32 cellular contexts compared by ENCODE assay signal in genomic region chr19:7976461-7976860, GRCh38. TPM values are rescaled to one million over a fixed set of nuclear protein-coding genes. Genes with fewer than 3 reads are reported as not detected.
"Had no signal": no experiment of that assay in that cellular context is flagged by ENCODE, and none has a peak within 500 bp of the region (broad histone marks: within the 10 kb centered on the region; RNA-seq: fewer than 3 reads in every experiment).

No MANE protein-coding gene starts in this region.

- H3K4me1 Mint-ChIP-seq: activated CD4-positive, alpha-beta T cell treated with anti-CD3 and anti-CD28 coated beads for 36 hours; activated CD4-positive, alpha-beta T cell treated with anti-CD3 and anti-CD28 coated beads, Interleukin-2, amount 10 ng/mL, durations not matched to agents 7 days and 5 days; brain; WTC11 had no signal

- H3K27ac ChIP-seq: adrenal gland, KMS-11, SJCRH30, SK-N-MC had no signal

- ATAC-seq: activated CD4-positive, alpha-beta T cell treated with anti-CD3 and anti-CD28 coated beads for 36 hours; activated CD4-positive, CD25-positive, alpha-beta regulatory T cell treated with anti-CD3 and anti-CD28 coated beads, Interleukin-2, amount 50 U/mL, for 24 hours; activated CD8-positive, alpha-beta T cell treated with anti-CD3 and anti-CD28 coated beads, Interleukin-2, amount 10 ng/mL, durations not matched to agents 7 days and 5 days; activated naive CD4-positive, alpha-beta T cell treated with anti-CD3 and anti-CD28 coated beads, Interleukin-2, amount 50 U/mL, for 72 hours; WTC11 had no signal

- H3K9me3 Mint-ChIP-seq: activated CD4-positive, alpha-beta T cell treated with anti-CD3 and anti-CD28 coated beads, Interleukin-2, amount 10 ng/mL, durations not matched to agents 7 days and 5 days; activated naive CD4-positive, alpha-beta T cell treated with anti-CD3 and anti-CD28 coated beads for 36 hours; activated naive CD4-positive, alpha-beta T cell treated with anti-CD3 and anti-CD28 coated beads, Interleukin-2, amount 50 U/mL, for 72 hours; activated T-cell treated with anti-CD3 and anti-CD28 coated beads, Interleukin-2, amount 50 U/mL, for 24 hours; activated T-helper 2 cell treated with anti-CD3 and anti-CD28 coated beads, Interferon-gamma antibody, Interleukin-2, Interleukin-4, amounts not matched to agents 10 μg/mL and 5 μg/mL and 100 μg/mL, durations not matched to agents 14 hours and 24 hours and 36 hours; brain; T-helper 2 cell treated with Interferon-gamma antibody and Interleukin-4, amounts not matched to agents 5 μg/mL and 100 μg/mL, for 36 hours; WTC11 had no signal

- H3K4me3 Mint-ChIP-seq: activated CD4-positive, alpha-beta T cell treated with anti-CD3 and anti-CD28 coated beads for 36 hours; activated CD4-positive, alpha-beta T cell treated with anti-CD3 and anti-CD28 coated beads, Interleukin-2, amount 10 ng/mL, durations not matched to agents 7 days and 5 days; activated CD8-positive, alpha-beta T cell treated with anti-CD3 and anti-CD28 coated beads, Interleukin-2, amount 10 ng/mL, durations not matched to agents 7 days and 5 days; activated naive CD4-positive, alpha-beta T cell treated with anti-CD3 and anti-CD28 coated beads for 36 hours; activated T-cell treated with anti-CD3 and anti-CD28 coated beads, Interleukin-2, amount 50 U/mL, for 24 hours; brain; T-helper 2 cell treated with Interferon-gamma antibody and Interleukin-4, amounts not matched to agents 5 μg/mL and 100 μg/mL, for 36 hours; WTC11 had no signal

- H3K36me3 Mint-ChIP-seq: activated naive CD4-positive, alpha-beta T cell treated with anti-CD3 and anti-CD28 coated beads, Interleukin-2, amount 50 U/mL, for 72 hours had no signal

- H3K27ac Mint-ChIP-seq: activated CD4-positive, alpha-beta T cell treated with anti-CD3 and anti-CD28 coated beads for 36 hours; activated CD4-positive, alpha-beta T cell treated with anti-CD3 and anti-CD28 coated beads, Interleukin-2, amount 10 ng/mL, durations not matched to agents 7 days and 5 days; activated CD8-positive, alpha-beta T cell treated with anti-CD3 and anti-CD28 coated beads, Interleukin-2, amount 10 ng/mL, durations not matched to agents 7 days and 5 days; activated naive CD4-positive, alpha-beta T cell treated with anti-CD3 and anti-CD28 coated beads for 36 hours; activated T-cell treated with anti-CD3 and anti-CD28 coated beads, Interleukin-2, amount 50 U/mL, for 24 hours; activated T-helper 2 cell treated with anti-CD3 and anti-CD28 coated beads, Interferon-gamma antibody, Interleukin-2, Interleukin-4, amounts not matched to agents 10 μg/mL and 5 μg/mL and 100 μg/mL, durations not matched to agents 14 hours and 24 hours and 36 hours; brain; T-helper 2 cell treated with Interferon-gamma antibody and Interleukin-4, amounts not matched to agents 5 μg/mL and 100 μg/mL, for 36 hours; WTC11 had no signal

- H3K27me3 Mint-ChIP-seq: activated CD4-positive, alpha-beta T cell treated with anti-CD3 and anti-CD28 coated beads for 36 hours; activated CD4-positive, alpha-beta T cell treated with anti-CD3 and anti-CD28 coated beads, Interleukin-2, amount 10 ng/mL, durations not matched to agents 7 days and 5 days; activated T-cell treated with anti-CD3 and anti-CD28 coated beads, Interleukin-2, amount 50 U/mL, for 24 hours; brain had no signal

- H3K4me1 ChIP-seq: SJCRH30 had no signal

- H3K4me3 ChIP-seq: adrenal gland, SJCRH30, SK-N-MC had no signal

- DNase-seq: activated CD4-positive, alpha-beta T cell treated with anti-CD3 and anti-CD28 coated beads for 36 hours; activated CD4-positive, alpha-beta T cell treated with anti-CD3 and anti-CD28 coated beads, Interleukin-2, amount 10 ng/mL, durations not matched to agents 7 days and 5 days; activated CD4-positive, alpha-beta T cell treated with anti-CD3 and anti-CD28 coated beads, Interleukin-2, amount 50 U/mL, for 48 hours; activated CD8-positive, alpha-beta T cell treated with anti-CD3 and anti-CD28 coated beads, Interleukin-2, amount 10 ng/mL, durations not matched to agents 7 days and 5 days; activated gamma-delta T cell; activated naive CD4-positive, alpha-beta T cell treated with anti-CD3 and anti-CD28 coated beads for 36 hours; activated T-cell treated with anti-CD3 and anti-CD28 coated beads, Interleukin-2, amount 50 U/mL, for 24 hours; adrenal gland; central memory CD4-positive, alpha-beta T cell; NCI-H1092 treated with DMSO at 0.1 percent for 48 hours; NCI-H1417; NCI-H146; NCI-H187; NCI-H2029 treated with DMSO at 0.1 percent for 48 hours; NCI-H2107; NCI-H2171; NCI-H510A; NCI-H526; NCI-H748 treated with DMSO at 0.1 percent for 48 hours; NK-92 treated with Interleukin-12 subunit alpha and Interleukin-12 subunit beta, amount 100 ng/mL, for 24 hours; SHP77; SJCRH30 had no signal

- H3K4me2 ChIP-seq: KMS-11 had no signal

- H3K27me3 ChIP-seq: adrenal gland, SJCRH30 had no signal

- FAIRE-seq: TTC549 had no signal

- H3K9ac ChIP-seq: KMS-11 had no signal

- H3K9me3 ChIP-seq: adrenal gland, SJCRH30 had no signal

RNA-seq across cellular contexts. Expression of gene CTXN1, which starts 50.5 kb away (rescaled TPM):
- total RNA-seq: activated CD4-positive, alpha-beta T cell treated with anti-CD3 and anti-CD28 coated beads, Interleukin-2, amount 10 ng/mL, durations not matched to agents 7 days and 5 days; T-helper 1 cell treated with Interleukin-12 subunit alpha and Interleukin-12 subunit beta and Interleukin-4 antibody, amounts not matched to agents 30 ng/mL and 1 ng/mL, for 36 hours had no signal
